Comparison of ENCODE assay signal across 8 cellular contexts in genomic region chr3:72176537-72177041, GRCh38.
A peak's percentile ranks its signal among the peaks of the same experiment; 100 is the strongest.
DNase-seq lines count a peak whose midpoint lies in the region; ATAC-seq and TF ChIP-seq lines count a peak whose summit lies in the region.

No MANE protein-coding gene starts in this region.

- H3K27me3 ChIP-seq in layer of hippocampus (ENCODE audit: control insufficient read depth, insufficient read depth, low read length), result no peaks in the 10 kb centered on the region

- in situ Hi-C loops in KBM-7 (cut with MboI; ENCODE audit: low pct_unique_long_range_greater_than_20kb, low sequenced_read_pairs), result no loop called here

- ATAC-seq in GM21717 (IDR thresholded peaks at IDR 0.05; ENCODE audit: unreplicated experiment), result peak; percentile 95

- H3K27ac ChIP-seq in layer of hippocampus (ENCODE audit: low read depth, low read length), result peak overlapping the region; percentile 66

- TF ChIP-seq CTCF in GM10266 (IDR thresholded peaks at IDR 0.05; ENCODE audit: control insufficient read depth, insufficient read depth, low read depth, missing control alignments), result no peak

- DNase-seq in GM10266 (ENCODE audit: extremely low spot score) (peak; percentile 56), KBM-7 (peak; percentile 24), OCI-M2 (lab: John Stamatoyannopoulos, UW; ENCODE audit: unreplicated experiment) (no peak), NCI-H2029 (lab: John Stamatoyannopoulos, UW) (no peak), kidney tubule cell (ENCODE audit: low spot score) (no peak)
- DNase-seq in activated effector memory CD4-positive, alpha-beta T cell treated with anti-CD3 and anti-CD28 coated beads, Interleukin-2, amount 50 U/mL, for 16 hours, result no peak

Comparison
In these comparisons a context has a peak if more than half of its experiments do, and no peak if none do; other contexts are left out.
1. DNase-seq: peak in GM10266 (single experiment) and KBM-7 (single experiment); none in activated effector memory CD4-positive, alpha-beta T cell treated with anti-CD3 and anti-CD28 coated beads, Interleukin-2, amount 50 U/mL, for 16 hours (single experiment), OCI-M2 (single experiment), NCI-H2029 (single experiment) and kidney tubule cell (single experiment).